Comparison of ENCODE assay signal across 8 cellular contexts in the genomic region with DNA sequence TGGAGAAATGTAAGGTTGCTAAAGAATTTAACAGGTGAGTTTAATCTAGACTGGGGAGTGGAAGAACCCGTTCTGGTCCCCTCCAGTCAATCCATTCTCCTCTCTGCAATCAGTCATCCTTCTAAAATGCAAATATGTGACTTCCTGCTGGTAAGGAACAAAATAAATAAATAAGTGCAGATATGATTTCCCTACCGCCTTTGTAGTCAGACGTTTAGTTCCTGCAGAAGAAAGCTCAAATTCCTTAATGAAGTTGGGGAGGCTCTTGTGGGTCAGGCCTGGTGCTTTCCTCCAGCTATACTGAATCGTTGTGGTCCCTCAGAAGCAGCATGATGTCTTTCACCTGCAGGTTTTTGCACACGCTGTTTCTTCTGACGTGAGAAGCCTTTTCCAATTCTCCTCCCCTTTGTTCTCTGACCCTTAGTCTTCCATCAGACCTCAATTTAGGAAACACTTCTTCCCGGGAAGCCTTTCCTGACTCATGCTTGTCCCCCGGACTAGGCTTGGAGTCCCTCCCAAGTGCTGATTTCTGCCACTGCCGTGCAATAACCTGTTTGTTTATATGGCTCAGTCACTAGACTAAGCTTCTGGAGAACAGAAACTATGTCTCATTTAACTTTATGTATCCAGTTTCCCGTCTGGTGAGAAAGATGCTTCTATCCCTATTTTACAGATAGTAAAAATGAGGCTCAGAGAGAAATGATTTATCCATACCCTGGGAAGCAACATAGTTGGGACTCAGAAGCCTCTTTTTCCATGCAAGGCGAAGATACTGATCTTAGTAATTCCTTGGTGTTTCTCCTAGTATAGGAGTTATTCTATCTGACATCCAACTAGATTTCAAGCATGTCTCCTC. TPM values are rescaled to one million over a fixed set of nuclear protein-coding genes. Genes with fewer than 3 reads are reported as not detected.
A peak's percentile ranks its signal among the peaks of the same experiment; 100 is the strongest.
DNase-seq lines count a peak whose midpoint lies in the region; ATAC-seq, FAIRE-seq and TF ChIP-seq lines count a peak whose summit lies in the region.

No MANE protein-coding gene starts in this region.

- TF ChIP-seq EP300 in ovary (IDR thresholded peaks at IDR 0.05): no peak

- no peaks in the 10 kb centered on the region for H3K9me1 ChIP-seq in endothelial cell of umbilical vein (replicated peaks; ENCODE audit: control insufficient read depth, extremely low read depth, insufficient read depth, low read length)

- H2AFZ ChIP-seq in OCI-LY3 (ENCODE audit: low read depth, low read length): no peak overlapping the region
- H2AFZ ChIP-seq in endothelial cell of umbilical vein (ENCODE audit: low read depth, low read length): no peak overlapping the region

- POLR2A ChIA-PET in endothelial cell of umbilical vein (lab: Charles Lee): interaction anchor here (1.5 kb wide), 1 partner anchor 84 kb away, joined by 3 read pairs; no protein-coding TSS in a partner anchor

- H3K79me2 ChIP-seq in OCI-LY3 (ENCODE audit: low read length) (peaks cover 64% of the 10 kb centered on the region), endothelial cell of umbilical vein (ENCODE audit: control insufficient read depth, insufficient read depth, low read length) (peaks cover 61% of the 10 kb centered on the region)

- H4K20me1 ChIP-seq in OCI-LY3 (ENCODE audit: insufficient read depth, low read length): peaks cover 31% of the 10 kb centered on the region; the same call in 1 of the 2 replicates
- no peaks in the 10 kb centered on the region for H4K20me1 ChIP-seq in endothelial cell of umbilical vein (replicated peaks; ENCODE audit: control insufficient read depth, extremely low read depth, insufficient read depth, low read length)

- CTCF ChIA-PET in endothelial cell of umbilical vein (lab: Charles Lee): interaction anchor here (2.0 to 2.9 kb wide), 2 partner anchors 64 to 85 kb away, joined by 8 to 24 read pairs; no protein-coding TSS in a partner anchor

- dilution Hi-C loops in endothelial cell of umbilical vein (cut with MboI; ENCODE audit: extremely low pct_ligation_motif_present, low sequenced_read_pairs): no loop called here

- FAIRE-seq in endothelial cell of umbilical vein (lab: Jason Lieb, UNC): peak; percentile 49

- TF ChIP-seq CTCF in OCI-LY3 (IDR thresholded peaks at IDR 0.05; ENCODE audit: low read depth, low read length): no peak
- TF ChIP-seq CTCF in endothelial cell of umbilical vein (IDR thresholded peaks at IDR 0.05; ENCODE audit: extremely low read depth in 1 of 2, insufficient read depth in 1 of 2, low read depth in 1 of 2, low read length in 2 of 2): no peak
- no peak for TF ChIP-seq CTCF in ovary (IDR thresholded peaks at IDR 0.05)

- BruUV-seq in endothelial cell of umbilical vein (replicated peaks; lab: Mats Ljungman, UMichigan): no TSS peak

- no peaks in the 10 kb centered on the region for H3K27me3 ChIP-seq in OCI-LY3 (ENCODE audit: low read depth, low read length)
- H3K27me3 ChIP-seq in endothelial cell of umbilical vein (ENCODE audit: control insufficient read depth in 2 of 2, insufficient read depth in 2 of 2, low read length in 2 of 2): no peaks in the 10 kb centered on the region
- no peaks in the 10 kb centered on the region for H3K27me3 ChIP-seq in ovary

- peaks cover 20% of the 10 kb centered on the region for H3K36me3 ChIP-seq in OCI-LY3 (replicated peaks; ENCODE audit: low read depth, low read length)
- H3K36me3 ChIP-seq in endothelial cell of umbilical vein (ENCODE audit: control insufficient read depth in 2 of 2, extremely low read depth in 1 of 2, insufficient read depth in 2 of 2, low read length in 2 of 2): peaks cover 5 to 7% of the 10 kb centered on the region in 2 experiments
- H3K36me3 ChIP-seq in ovary: no peaks in the 10 kb centered on the region

- peak overlapping the region; percentile 96 for H3K9ac ChIP-seq in OCI-LY3 (ENCODE audit: low read length)
- H3K9ac ChIP-seq in endothelial cell of umbilical vein (replicated peaks; ENCODE audit: extremely low read depth, insufficient read depth, low read length): peak overlapping the region; percentile 91

- H3K27ac ChIP-seq in OCI-LY3 (ENCODE audit: low read length): no peak overlapping the region
- H3K27ac ChIP-seq in endothelial cell of umbilical vein (ENCODE audit: insufficient read depth, low read depth, low read length): peak overlapping the region; percentile 2
- no peak overlapping the region for H3K27ac ChIP-seq in ovary

- H3K4me1 ChIP-seq in OCI-LY3 (ENCODE audit: low read length) (peaks cover 33% of the 10 kb centered on the region), endothelial cell of umbilical vein (ENCODE audit: control insufficient read depth, extremely low read depth, insufficient read depth, low read length) (peaks cover 26% of the 10 kb centered on the region), ovary (ENCODE audit: insufficient read depth) (peaks cover 13% of the 10 kb centered on the region)

- peak overlapping the region; percentile 98 for H3K4me3 ChIP-seq in OCI-LY3 (ENCODE audit: low read length)
- H3K4me3 ChIP-seq in endothelial cell of umbilical vein (replicated peaks in 1 of 3; ENCODE audit: insufficient read depth in 1 of 3, low read depth in 1 of 3, low read length in 3 of 3): peak overlapping the region; percentile 24 to 79 (median 73)
- H3K4me3 ChIP-seq in ovary: peak overlapping the region; percentile 94

- intact Hi-C loops in endothelial cell of umbilical vein (cut with micrococcal nuclease): loop anchor here (1.0 to 2.0 kb wide), 2 partner anchors 102 to 143 kb away; no protein-coding TSS in a partner anchor
- intact Hi-C loops in ovary (cut with DNase I): loop anchor here in 1 of 4 donors (10.0 kb wide), 1 partner anchor 84 kb away; the partner anchor contains the start of gene WHRN

- WGBS in ovary, 3 donors: 9 to 13% (median 10%) methylated on average over 11 of the region's 11 CpGs

- H3K4me2 ChIP-seq in OCI-LY3 (ENCODE audit: low read length) (peak overlapping the region; percentile 97), endothelial cell of umbilical vein (ENCODE audit: insufficient read depth, low read length) (peak overlapping the region; percentile 81)

- TF ChIP-seq POLR2A in endothelial cell of umbilical vein (IDR thresholded peaks at IDR 0.05; ENCODE audit: low read depth, low read length) (no peak), ovary (IDR thresholded peaks at IDR 0.05) (no peak)

- ATAC-seq in GM21619 (IDR thresholded peaks at IDR 0.05; ENCODE audit: unreplicated experiment) (no peak), HG02588 (IDR thresholded peaks at IDR 0.05; ENCODE audit: unreplicated experiment) (no peak), HG02571 (IDR thresholded peaks at IDR 0.05; ENCODE audit: unreplicated experiment) (no peak)

- H3K9me3 ChIP-seq in OCI-LY3 (ENCODE audit: insufficient read depth, low read length) (no peaks in the 10 kb centered on the region), endothelial cell of umbilical vein (replicated peaks; ENCODE audit: control insufficient read depth, insufficient read depth, low read length) (no peaks in the 10 kb centered on the region), ovary (no peaks in the 10 kb centered on the region)

- DNase-seq in Daoy (ENCODE audit: low read depth): peak; percentile 41
- DNase-seq in endothelial cell of umbilical vein (ENCODE audit: low read depth, low spot score): peak; percentile 62
- DNase-seq in ovary: no peak
- DNase-seq in SW480 (ENCODE audit: low spot score): no peak

TF ChIP-seq in endothelial cell of umbilical vein, 7 proteins besides CTCF, POLR2A, EP300 and RAD21:
- TF ChIP-seq MYC (IDR thresholded peaks at IDR 0.05; ENCODE audit: low read depth, low read length) (no peak), FOS (IDR thresholded peaks at IDR 0.05; ENCODE audit: borderline replicate concordance, insufficient read depth, low read length) (no peak), POLR2AphosphoS5 (IDR thresholded peaks at IDR 0.05; ENCODE audit: insufficient read depth, low read depth, low read length) (no peak), EZH2 (IDR thresholded peaks at IDR 0.05; ENCODE audit: borderline replicate concordance, low read depth, low read length, severe bottlenecking) (no peak), MAX (IDR thresholded peaks at IDR 0.05; ENCODE audit: insufficient read depth, insufficient read length) (no peak), GATA2 (IDR thresholded peaks at IDR 0.05; ENCODE audit: insufficient read depth, insufficient read length, low read depth, low read length) (no peak), JUN (IDR thresholded peaks at IDR 0.05; ENCODE audit: borderline replicate concordance, insufficient read depth, insufficient read length, low read depth) (no peak)

RNA-seq across cellular contexts. Expression of gene ATP6V1G1, which starts 1.3 kb away (rescaled TPM):
- 172 and 207 TPM in 2 replicates for total RNA-seq in Daoy (2014; rRNA removed; shearing (Covaris generic))
- 78.9 and 82.0 TPM in 2 replicates for total RNA-seq in endothelial cell of umbilical vein
- 72.0 and 96.9 TPM in 2 replicates for polyA plus RNA-seq in endothelial cell of umbilical vein
- 132 and 139 TPM in 2 replicates for polyA plus RNA-seq in endothelial cell of umbilical vein (2011; cell fraction: cytosol; rRNA removed)
- polyA plus RNA-seq in endothelial cell of umbilical vein (2011; cell fraction: nucleus; rRNA removed): 44.3 and 57.7 TPM in 2 replicates
- polyA plus RNA-seq in endothelial cell of umbilical vein (2012): 120 and 125 TPM in 2 replicates
- polyA minus RNA-seq in endothelial cell of umbilical vein: 26.1 and 35.3 TPM in 2 replicates
- 29.0 TPM for polyA minus RNA-seq in endothelial cell of umbilical vein (2011; cell fraction: cytosol; rRNA and poly(A)+ RNA removed)
- polyA minus RNA-seq in endothelial cell of umbilical vein (2011; cell fraction: nucleus; rRNA and poly(A)+ RNA removed): 15.6 and 25.5 TPM in 2 replicates
- total RNA-seq in ovary: 100 to 1,000 TPM in 4 of 7 donors, 10 to 100 TPM in 3; 93.5 to 211 (median 106) TPM
- polyA plus RNA-seq in ovary: 100 to 1,000 TPM; 139 to 159 TPM

RNA-seq across cellular contexts. Expression of gene TMEM268, which starts 22.2 kb away (rescaled TPM):
- total RNA-seq in Daoy (2014; rRNA removed; shearing (Covaris generic)): 5.5 and 7.7 TPM in 2 replicates
- total RNA-seq in endothelial cell of umbilical vein (7.6 and 8.8 TPM in 2 replicates), ovary (10 to 100 TPM in 5 of 7 donors, 1 to 10 TPM in 2; 6.4 to 39.6 (median 16.0) TPM)
- polyA plus RNA-seq in endothelial cell of umbilical vein (7.5 and 8.2 TPM in 2 replicates), ovary (10 to 100 TPM in 1 of 2 donors, 1 to 10 TPM in 1; 8.2 to 22.5 TPM)
- 5.9 and 6.7 TPM in 2 replicates for polyA plus RNA-seq in endothelial cell of umbilical vein (2011; cell fraction: cytosol; rRNA removed)
- polyA plus RNA-seq in endothelial cell of umbilical vein (2011; cell fraction: nucleus; rRNA removed): 7.5 and 8.8 TPM in 2 replicates
- 8.1 and 8.7 TPM in 2 replicates for polyA plus RNA-seq in endothelial cell of umbilical vein (2012)
- polyA minus RNA-seq in endothelial cell of umbilical vein: 17.4 and 17.6 TPM in 2 replicates
- polyA minus RNA-seq in endothelial cell of umbilical vein (2011; cell fraction: cytosol; rRNA and poly(A)+ RNA removed): 11.8 TPM
- polyA minus RNA-seq in endothelial cell of umbilical vein (2011; cell fraction: nucleus; rRNA and poly(A)+ RNA removed): 6.0 and 12.3 TPM in 2 replicates

Comparison
In these comparisons a context has a peak if more than half of its experiments do, and no peak if none do; other contexts are left out.
1. DNase-seq: peak in Daoy (single experiment) and endothelial cell of umbilical vein (single experiment); none in ovary (0 of 5) and SW480 (single experiment).
2. Peak in every context shown above with its lines, with median percentiles within 50 percentile points of each other: H3K4me3 ChIP-seq.